ENCODE assay signal across 1 cellular context in the genomic region with DNA sequence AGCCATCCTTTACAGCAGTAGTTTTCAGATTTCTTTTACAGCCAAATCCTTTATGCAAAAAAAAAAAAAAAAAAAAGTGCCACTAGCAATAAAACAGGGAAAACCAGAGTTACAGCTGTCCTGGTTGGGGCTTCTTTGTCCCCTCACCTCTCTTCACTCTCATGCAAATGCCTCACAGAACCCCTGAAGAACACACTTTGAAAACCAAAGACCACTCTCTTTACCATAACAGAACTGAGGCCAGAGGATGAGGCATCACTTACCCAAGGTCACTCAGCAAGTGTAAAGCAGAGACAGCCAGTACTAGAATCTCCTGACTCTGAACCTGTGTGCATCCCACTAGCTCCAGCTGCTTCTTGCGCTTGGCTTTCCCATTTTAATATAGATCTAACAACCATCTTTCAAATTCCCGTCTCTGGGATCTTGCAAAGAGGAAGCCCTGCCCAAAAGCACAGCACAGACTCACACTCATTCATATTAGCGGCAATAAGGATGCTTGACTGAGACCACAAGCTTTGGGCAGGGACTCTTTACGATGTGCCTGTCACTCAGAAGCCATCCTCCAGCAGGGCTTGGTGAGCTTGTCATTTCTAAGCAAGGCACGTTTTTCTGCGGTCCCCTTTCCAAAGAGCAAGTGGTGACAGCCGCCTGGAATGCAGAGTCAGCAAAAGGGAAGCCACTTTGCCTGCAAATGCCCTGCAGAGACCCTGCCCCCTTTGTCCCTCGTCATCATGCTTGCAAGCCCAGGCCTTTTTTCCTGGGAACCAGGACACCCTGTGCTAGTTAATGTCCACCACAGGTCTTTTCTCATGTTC.
TF ChIP-seq lines count a peak whose summit lies in the region.

No MANE protein-coding gene starts in this region.

TF ChIP-seq in HEK293, 187 proteins besides CTCF, POLR2A, EP300 and RAD21 (continued from another document):
- TF ChIP-seq, protein P1, sequence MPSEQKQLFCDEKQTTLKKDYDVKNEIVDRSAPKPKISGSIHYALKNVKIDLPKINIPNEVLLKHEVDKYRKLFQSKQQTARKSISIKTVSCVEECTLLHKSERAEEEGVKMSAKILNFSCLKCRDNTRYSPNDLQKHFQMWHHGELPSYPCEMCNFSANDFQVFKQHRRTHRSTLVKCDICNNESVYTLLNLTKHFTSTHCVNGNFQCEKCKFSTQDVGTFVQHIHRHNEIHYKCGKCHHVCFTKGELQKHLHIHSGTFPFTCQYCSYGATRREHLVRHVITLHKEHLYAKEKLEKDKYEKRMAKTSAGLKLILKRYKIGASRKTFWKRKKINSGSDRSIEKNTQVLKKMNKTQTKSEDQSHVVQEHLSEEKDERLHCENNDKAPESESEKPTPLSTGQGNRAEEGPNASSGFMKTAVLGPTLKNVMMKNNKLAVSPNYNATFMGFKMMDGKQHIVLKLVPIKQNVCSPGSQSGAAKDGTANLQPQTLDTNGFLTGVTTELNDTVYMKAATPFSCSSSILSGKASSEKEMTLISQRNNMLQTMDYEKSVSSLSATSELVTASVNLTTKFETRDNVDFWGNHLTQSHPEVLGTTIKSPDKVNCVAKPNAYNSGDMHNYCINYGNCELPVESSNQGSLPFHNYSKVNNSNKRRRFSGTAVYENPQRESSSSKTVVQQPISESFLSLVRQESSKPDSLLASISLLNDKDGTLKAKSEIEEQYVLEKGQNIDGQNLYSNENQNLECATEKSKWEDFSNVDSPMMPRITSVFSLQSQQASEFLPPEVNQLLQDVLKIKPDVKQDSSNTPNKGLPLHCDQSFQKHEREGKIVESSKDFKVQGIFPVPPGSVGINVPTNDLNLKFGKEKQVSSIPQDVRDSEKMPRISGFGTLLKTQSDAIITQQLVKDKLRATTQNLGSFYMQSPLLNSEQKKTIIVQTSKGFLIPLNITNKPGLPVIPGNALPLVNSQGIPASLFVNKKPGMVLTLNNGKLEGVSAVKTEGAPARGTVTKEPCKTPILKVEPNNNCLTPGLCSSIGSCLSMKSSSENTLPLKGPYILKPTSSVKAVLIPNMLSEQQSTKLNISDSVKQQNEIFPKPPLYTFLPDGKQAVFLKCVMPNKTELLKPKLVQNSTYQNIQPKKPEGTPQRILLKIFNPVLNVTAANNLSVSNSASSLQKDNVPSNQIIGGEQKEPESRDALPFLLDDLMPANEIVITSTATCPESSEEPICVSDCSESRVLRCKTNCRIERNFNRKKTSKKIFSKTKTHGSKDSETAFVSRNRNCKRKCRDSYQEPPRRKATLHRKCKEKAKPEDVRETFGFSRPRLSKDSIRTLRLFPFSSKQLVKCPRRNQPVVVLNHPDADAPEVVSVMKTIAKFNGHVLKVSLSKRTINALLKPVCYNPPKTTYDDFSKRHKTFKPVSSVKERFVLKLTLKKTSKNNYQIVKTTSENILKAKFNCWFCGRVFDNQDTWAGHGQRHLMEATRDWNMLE (tag by site-specific recombination; conservative IDR thresholded peaks at IDR 0.05; ENCODE audit: low read depth), result no peak
- no peak for TF ChIP-seq SCRT2 (tag by site-specific recombination; IDR thresholded peaks at IDR 0.05)
- TF ChIP-seq, protein P2, sequence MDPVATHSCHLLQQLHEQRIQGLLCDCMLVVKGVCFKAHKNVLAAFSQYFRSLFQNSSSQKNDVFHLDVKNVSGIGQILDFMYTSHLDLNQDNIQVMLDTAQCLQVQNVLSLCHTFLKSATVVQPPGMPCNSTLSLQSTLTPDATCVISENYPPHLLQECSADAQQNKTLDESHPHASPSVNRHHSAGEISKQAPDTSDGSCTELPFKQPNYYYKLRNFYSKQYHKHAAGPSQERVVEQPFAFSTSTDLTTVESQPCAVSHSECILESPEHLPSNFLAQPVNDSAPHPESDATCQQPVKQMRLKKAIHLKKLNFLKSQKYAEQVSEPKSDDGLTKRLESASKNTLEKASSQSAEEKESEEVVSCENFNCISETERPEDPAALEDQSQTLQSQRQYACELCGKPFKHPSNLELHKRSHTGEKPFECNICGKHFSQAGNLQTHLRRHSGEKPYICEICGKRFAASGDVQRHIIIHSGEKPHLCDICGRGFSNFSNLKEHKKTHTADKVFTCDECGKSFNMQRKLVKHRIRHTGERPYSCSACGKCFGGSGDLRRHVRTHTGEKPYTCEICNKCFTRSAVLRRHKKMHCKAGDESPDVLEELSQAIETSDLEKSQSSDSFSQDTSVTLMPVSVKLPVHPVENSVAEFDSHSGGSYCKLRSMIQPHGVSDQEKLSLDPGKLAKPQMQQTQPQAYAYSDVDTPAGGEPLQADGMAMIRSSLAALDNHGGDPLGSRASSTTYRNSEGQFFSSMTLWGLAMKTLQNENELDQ (tag by site-specific recombination; IDR thresholded peaks at IDR 0.05; ENCODE audit: low read depth), result no peak
- TF ChIP-seq ZSCAN30 (tag by site-specific recombination; IDR thresholded peaks at IDR 0.05), result no peak
- TF ChIP-seq, protein P3, sequence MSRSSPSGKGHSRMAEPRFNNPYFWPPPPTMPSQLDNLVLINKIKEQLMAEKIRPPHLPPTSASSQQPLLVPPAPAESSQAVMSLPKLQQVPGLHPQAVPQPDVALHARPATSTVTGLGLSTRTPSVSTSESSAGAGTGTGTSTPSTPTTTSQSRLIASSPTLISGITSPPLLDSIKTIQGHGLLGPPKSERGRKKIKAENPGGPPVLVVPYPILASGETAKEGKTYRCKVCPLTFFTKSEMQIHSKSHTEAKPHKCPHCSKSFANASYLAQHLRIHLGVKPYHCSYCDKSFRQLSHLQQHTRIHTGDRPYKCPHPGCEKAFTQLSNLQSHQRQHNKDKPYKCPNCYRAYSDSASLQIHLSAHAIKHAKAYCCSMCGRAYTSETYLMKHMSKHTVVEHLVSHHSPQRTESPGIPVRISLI (tag by site-specific recombination; IDR thresholded peaks at IDR 0.05), result peak; percentile 49; the same call in 1 of the 2 replicates
- no peak for TF ChIP-seq ZNF354C (tag by site-specific recombination; IDR thresholded peaks at IDR 0.05; ENCODE audit: borderline replicate concordance, low read depth)
- TF ChIP-seq ZNF350 (tag by site-specific recombination; IDR thresholded peaks at IDR 0.05), result no peak
- no peak for TF ChIP-seq ZFP69B (tag by site-specific recombination; IDR thresholded peaks at IDR 0.05)
- TF ChIP-seq, protein P4, sequence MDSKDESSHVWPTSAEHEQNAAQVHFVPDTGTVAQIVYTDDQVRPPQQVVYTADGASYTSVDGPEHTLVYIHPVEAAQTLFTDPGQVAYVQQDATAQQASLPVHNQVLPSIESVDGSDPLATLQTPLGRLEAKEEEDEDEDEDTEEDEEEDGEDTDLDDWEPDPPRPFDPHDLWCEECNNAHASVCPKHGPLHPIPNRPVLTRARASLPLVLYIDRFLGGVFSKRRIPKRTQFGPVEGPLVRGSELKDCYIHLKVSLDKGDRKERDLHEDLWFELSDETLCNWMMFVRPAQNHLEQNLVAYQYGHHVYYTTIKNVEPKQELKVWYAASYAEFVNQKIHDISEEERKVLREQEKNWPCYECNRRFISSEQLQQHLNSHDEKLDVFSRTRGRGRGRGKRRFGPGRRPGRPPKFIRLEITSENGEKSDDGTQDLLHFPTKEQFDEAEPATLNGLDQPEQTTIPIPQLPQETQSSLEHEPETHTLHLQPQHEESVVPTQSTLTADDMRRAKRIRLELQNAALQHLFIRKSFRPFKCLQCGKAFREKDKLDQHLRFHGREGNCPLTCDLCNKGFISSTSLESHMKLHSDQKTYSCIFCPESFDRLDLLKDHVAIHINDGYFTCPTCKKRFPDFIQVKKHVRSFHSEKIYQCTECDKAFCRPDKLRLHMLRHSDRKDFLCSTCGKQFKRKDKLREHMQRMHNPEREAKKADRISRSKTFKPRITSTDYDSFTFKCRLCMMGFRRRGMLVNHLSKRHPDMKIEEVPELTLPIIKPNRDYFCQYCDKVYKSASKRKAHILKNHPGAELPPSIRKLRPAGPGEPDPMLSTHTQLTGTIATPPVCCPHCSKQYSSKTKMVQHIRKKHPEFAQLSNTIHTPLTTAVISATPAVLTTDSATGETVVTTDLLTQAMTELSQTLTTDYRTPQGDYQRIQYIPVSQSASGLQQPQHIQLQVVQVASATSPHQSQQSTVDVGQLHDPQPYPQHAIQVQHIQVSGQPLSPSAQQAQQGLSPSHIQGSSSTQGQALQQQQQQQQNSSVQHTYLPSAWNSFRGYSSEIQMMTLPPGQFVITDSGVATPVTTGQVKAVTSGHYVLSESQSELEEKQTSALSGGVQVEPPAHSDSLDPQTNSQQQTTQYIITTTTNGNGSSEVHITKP (tag by site-specific recombination; IDR thresholded peaks at IDR 0.05), result 0 out of 2 replicates have a peak, but pooled peaks have one; percentile 35
- TF ChIP-seq ZNF514 (tag by site-specific recombination; IDR thresholded peaks at IDR 0.05), result no peak
- no peak for TF ChIP-seq ZBTB21 (tag by site-specific recombination; IDR thresholded peaks at IDR 0.05)
- TF ChIP-seq MZF1 (tag by site-specific recombination; IDR thresholded peaks at IDR 0.05; ENCODE audit: borderline replicate concordance), result no peak
- TF ChIP-seq ZNF660 (tag by site-specific recombination; IDR thresholded peaks at IDR 0.05), result no peak
